Comparison of ENCODE assay signal across 10 cellular contexts in the genomic region with DNA sequence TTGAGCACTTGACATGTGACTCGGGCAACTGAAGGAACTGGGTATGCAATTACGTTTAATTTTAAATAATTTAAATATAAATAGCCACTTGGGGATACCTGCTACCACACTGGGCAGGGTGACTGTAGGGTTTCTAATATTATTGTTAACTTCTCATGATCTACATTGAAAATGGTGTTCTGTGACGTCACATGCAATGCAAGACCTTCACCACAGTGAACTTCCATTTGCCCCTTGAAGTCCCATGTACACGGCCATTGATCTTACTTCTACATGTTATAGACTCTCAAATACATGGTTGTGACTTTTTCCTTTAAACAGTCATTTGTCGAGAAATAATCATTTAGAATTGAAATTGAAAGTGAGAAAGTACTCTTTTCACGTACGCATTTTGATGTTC.
"Had no signal": no experiment of that assay in that cellular context is flagged by ENCODE, and none has a peak within 500 bp of the region (broad histone marks: within the 10 kb centered on the region; RNA-seq: fewer than 3 reads in every experiment).

No MANE protein-coding gene starts in this region.

- ATAC-seq: GM23338, HCT116 had no signal

- H3K4me1 ChIP-seq: HAP-1 had no signal

- H3K9me3 ChIP-seq: HAP-1 had no signal

- H3K9me3 Mint-ChIP-seq: GM23338, H9 had no signal

- H3K9ac ChIP-seq: GM23248 had no signal

- H3K27ac ChIP-seq: GM23248 had no signal

- H3K4me3 Mint-ChIP-seq: GM23338, H9, HFFc6 had no signal

- H3K27ac Mint-ChIP-seq: GM23338, H9, HFFc6 had no signal

- H2AFZ ChIP-seq: GM23248, GM23338 had no signal

- H3K4me2 ChIP-seq: GM23338 had no signal

- FAIRE-seq: H1, H54 had no signal

- H3K36me3 ChIP-seq: HAP-1 had no signal

- DNase-seq: GOT3, H7, H9, HFFc6 had no signal

- H3K4me3 ChIP-seq: GM23248, GM23338, HAP-1 had no signal
